ENCODE assay signal across 26 cellular contexts in the genomic region with DNA sequence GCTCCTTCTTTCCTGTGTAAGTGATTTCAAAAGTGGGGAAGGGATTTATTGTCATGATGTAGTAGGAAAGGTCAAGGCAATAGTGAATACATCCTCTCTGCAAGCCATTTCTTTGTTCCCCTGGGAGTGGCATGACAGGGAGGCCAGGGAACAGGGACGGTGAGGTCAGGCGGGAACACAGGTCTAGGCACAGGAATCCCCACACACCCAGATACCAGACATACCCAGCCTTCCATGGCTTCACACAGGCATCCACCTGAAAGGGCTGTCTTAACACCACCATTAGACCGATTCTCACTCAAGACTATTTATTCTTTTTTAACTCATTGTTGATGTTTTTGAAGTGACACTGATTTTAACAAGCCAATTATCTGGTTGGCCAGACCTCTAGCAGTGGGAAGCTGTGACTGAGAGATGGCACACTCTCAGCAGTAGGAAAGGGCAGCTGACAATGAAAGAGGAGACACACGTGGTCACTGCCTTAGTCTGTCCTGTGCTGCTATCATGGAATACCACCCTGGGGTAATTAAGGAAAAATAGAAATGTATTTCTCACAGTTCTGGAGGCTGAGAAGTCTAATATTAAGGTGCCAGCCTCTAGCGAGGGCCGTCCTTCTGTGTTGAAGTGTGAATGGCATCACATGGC.
A peak's percentile ranks its signal among the peaks of the same experiment; 100 is the strongest.
DNase-seq lines count a peak whose midpoint lies in the region; ATAC-seq, FAIRE-seq and TF ChIP-seq lines count a peak whose summit lies in the region.
"Had no signal": no experiment of that assay in that cellular context is flagged by ENCODE, and none has a peak within 500 bp of the region (broad histone marks: within the 10 kb centered on the region; RNA-seq: fewer than 3 reads in every experiment).

No MANE protein-coding gene starts in this region.

- H3K9ac ChIP-seq in mammary epithelial cell (ENCODE audit: insufficient read depth, low read length): no peak overlapping the region

- H2AFZ ChIP-seq in mammary epithelial cell (ENCODE audit: low read depth, low read length): peak overlapping the region; percentile 58

- H3K4me3 Mint-ChIP-seq in MCF 10A (ENCODE audit: unreplicated experiment): no peak overlapping the region
- H3K4me3 Mint-ChIP-seq in nephron: no peak overlapping the region

- H3K27me3 Mint-ChIP-seq in MCF 10A (ENCODE audit: insufficient read depth, unreplicated experiment): no peaks in the 10 kb centered on the region
- peaks cover 12% of the 10 kb centered on the region for H3K27me3 Mint-ChIP-seq in nephron (ENCODE audit: low read depth)

- TF ChIP-seq CTCF in mammary epithelial cell (conservative IDR thresholded peaks at IDR 0.05 in 1 of 2, IDR thresholded peaks at IDR 0.05 in 1 of 2; ENCODE audit: extremely low read depth in 1 of 2, insufficient read depth in 1 of 2, low read depth in 1 of 2, low read length in 2 of 2) (no peak), MCF 10A (IDR thresholded peaks at IDR 0.05; ENCODE audit: unreplicated experiment) (no peak), bronchial epithelial cell (IDR thresholded peaks at IDR 0.05; ENCODE audit: insufficient read depth, low read length, severe bottlenecking) (no peak), nephron (IDR thresholded peaks at IDR 0.05; ENCODE audit: unreplicated experiment in 3 of 3) (no peak), suprapubic skin (IDR thresholded peaks at IDR 0.05) (no peak)

- H3K27ac ChIP-seq in mammary epithelial cell (ENCODE audit: insufficient read depth, low read depth, low read length): no peak overlapping the region
- peak overlapping the region; percentile 54 for H3K27ac ChIP-seq in suprapubic skin
- H3K27ac ChIP-seq: SJSA1 had no signal

- H3K36me3 Mint-ChIP-seq in MCF 10A (ENCODE audit: insufficient read depth, unreplicated experiment): no peaks in the 10 kb centered on the region
- peaks cover 18% of the 10 kb centered on the region for H3K36me3 Mint-ChIP-seq in nephron (ENCODE audit: low read depth)

- H3K36me3 ChIP-seq in mammary epithelial cell (ENCODE audit: insufficient read depth, low read length): no peaks in the 10 kb centered on the region
- no peaks in the 10 kb centered on the region for H3K36me3 ChIP-seq in bronchial epithelial cell (ENCODE audit: control insufficient read depth, insufficient read depth, low read length)
- H3K36me3 ChIP-seq in suprapubic skin: peaks cover 6% of the 10 kb centered on the region
- H3K36me3 ChIP-seq: SJSA1 had no signal

- no peak for TF ChIP-seq POLR2A in suprapubic skin (IDR thresholded peaks at IDR 0.05)

- H3K9me3 ChIP-seq in mammary epithelial cell (replicated peaks; ENCODE audit: insufficient read depth, low read length) (no peaks in the 10 kb centered on the region), suprapubic skin (no peaks in the 10 kb centered on the region)
- H3K9me3 ChIP-seq: SJSA1 had no signal

- DNase-seq in mammary epithelial cell (no peak), MCF 10A (ENCODE audit: unreplicated experiment) (no peak), bronchial epithelial cell (ENCODE audit: low read depth) (no peak), suprapubic skin (ENCODE audit: low spot score in 2 of 2) (no peak), NCI-H1105 treated with DMSO at 0.1 percent for 48 hours (lab: John Stamatoyannopoulos, UW) (no peak)
- DNase-seq: 8988T; ACHN; Calu3; GF-D8; HCEC 1CT; Karpas-422; NCI-H1092 treated with DMSO at 0.1 percent for 48 hours; NCI-H1436 treated with DMSO at 0.1 percent for 48 hours; NCI-H187 treated with DMSO at 0.1 percent for 48 hours; NCI-H2107; NCI-H524; NCI-H748 treated with DMSO at 0.1 percent for 48 hours; NK-92 treated with Interleukin-12 subunit alpha and Interleukin-12 subunit beta, amount 100 ng/mL, for 24 hours; PC-3 had no signal

- ATAC-seq in HG02588 (IDR thresholded peaks at IDR 0.05; ENCODE audit: unreplicated experiment): no peak
- ATAC-seq in HG03520 (IDR thresholded peaks at IDR 0.05; ENCODE audit: unreplicated experiment): no peak
- ATAC-seq: HepG2, PC-3 had no signal

- TF ChIP-seq EP300 in suprapubic skin (IDR thresholded peaks at IDR 0.05): no peak

- no peaks in the 10 kb centered on the region for H3K4me1 ChIP-seq in mammary epithelial cell (ENCODE audit: insufficient read depth, low read length)
- peaks cover 10% of the 10 kb centered on the region for H3K4me1 ChIP-seq in suprapubic skin

- H3K9me3 Mint-ChIP-seq in MCF 10A (ENCODE audit: unreplicated experiment): no peaks in the 10 kb centered on the region
- H3K9me3 Mint-ChIP-seq in nephron: no peaks in the 10 kb centered on the region

- H3K79me2 ChIP-seq in mammary epithelial cell (ENCODE audit: insufficient read depth, low read length): no peaks in the 10 kb centered on the region

- peak; percentile 64 for FAIRE-seq in bronchial epithelial cell (lab: Jason Lieb, UNC)
- FAIRE-seq: GM12891, H1, HepG2 had no signal

- intact Hi-C loops in mammary epithelial cell (cut with micrococcal nuclease) (no loop called here), MCF 10A (cut with micrococcal nuclease) (no loop called here)

- dilution Hi-C loops in mammary epithelial cell (cut with HindIII; ENCODE audit: low sequenced_read_pairs): no loop called here

- H3K4me2 ChIP-seq in mammary epithelial cell (ENCODE audit: insufficient read depth, low read depth, low read length): no peak overlapping the region

- H3K4me1 Mint-ChIP-seq in MCF 10A (ENCODE audit: insufficient read depth, unreplicated experiment) (no peaks in the 10 kb centered on the region), nephron (peaks cover 29% of the 10 kb centered on the region)

- WGBS in mammary epithelial cell (ENCODE audit: low coverage, missing lambda C conversion rate): 63% methylated on average over 4 of the region's 6 CpGs
- 78% methylated on average over 6 of the region's 6 CpGs for WGBS in suprapubic skin

- BruUV-seq in mammary epithelial cell (replicated peaks; lab: Mats Ljungman, UMichigan) (no TSS peak), MCF 10A (replicated peaks; lab: Mats Ljungman, UMichigan) (no TSS peak)

- no peak overlapping the region for H3K4me3 ChIP-seq in mammary epithelial cell (replicated peaks in 1 of 3; ENCODE audit: insufficient read depth in 1 of 3, low read depth in 2 of 3, low read length in 3 of 3)
- no peak overlapping the region for H3K4me3 ChIP-seq in bronchial epithelial cell (ENCODE audit: low read depth, low read length)
- H3K4me3 ChIP-seq in suprapubic skin: no peak overlapping the region
- H3K4me3 ChIP-seq: SJSA1 had no signal

- H3K27ac Mint-ChIP-seq in MCF 10A (ENCODE audit: low read depth, unreplicated experiment) (no peak overlapping the region), nephron (peak overlapping the region; percentile 70 to 98 (median 82))

- H3K27me3 ChIP-seq in mammary epithelial cell (ENCODE audit: insufficient read depth, low read length): no peaks in the 10 kb centered on the region
- H3K27me3 ChIP-seq in bronchial epithelial cell (ENCODE audit: control insufficient read depth, insufficient read depth, low read length): no peaks in the 10 kb centered on the region
- H3K27me3 ChIP-seq in suprapubic skin: no peaks in the 10 kb centered on the region
- H3K27me3 ChIP-seq: SJSA1 had no signal

- in situ Hi-C loops in mammary epithelial cell (cut with MboI; ENCODE audit: low sequenced_read_pairs in 2 of 2): no loop called here

- no peaks in the 10 kb centered on the region for H4K20me1 ChIP-seq in mammary epithelial cell (ENCODE audit: insufficient read depth, low read length)

- POLR2A ChIA-PET in MCF 10A (lab: Yijun Ruan, JAX): no interaction called here

- CTCF ChIA-PET in mammary epithelial cell (lab: Charles Lee; ENCODE audit: low non-redundant PET): no interaction called here
- CTCF ChIA-PET in MCF 10A (lab: Yijun Ruan, JAX): interaction anchor here (0.5 to 8.4 kb wide), 3 partner anchors 11 to 1318 kb away, joined by 3 to 65 read pairs (median 3); no protein-coding TSS in a partner anchor
